In genomic region chr1:56569661-56570060, GRCh38 we compare ENCODE assay signal across 2 cellular contexts.
TF ChIP-seq lines count a peak whose summit lies in the region.

No MANE protein-coding gene starts in this region.

TF ChIP-seq in HEK293, 187 proteins besides CTCF, POLR2A, EP300 and RAD21 (continued from another document and continues in another):
- TF ChIP-seq ZNF704 (tag by site-specific recombination; IDR thresholded peaks at IDR 0.05), result no peak
- TF ChIP-seq ZNF140 (tag by site-specific recombination; IDR thresholded peaks at IDR 0.05), result no peak
- TF ChIP-seq OSR2 (tag by site-specific recombination; IDR thresholded peaks at IDR 0.05), result peak; percentile 28; the same call in 1 of the 2 replicates
- TF ChIP-seq ZNF169 (tag by site-specific recombination; IDR thresholded peaks at IDR 0.05), result no peak
- TF ChIP-seq, protein P1, sequence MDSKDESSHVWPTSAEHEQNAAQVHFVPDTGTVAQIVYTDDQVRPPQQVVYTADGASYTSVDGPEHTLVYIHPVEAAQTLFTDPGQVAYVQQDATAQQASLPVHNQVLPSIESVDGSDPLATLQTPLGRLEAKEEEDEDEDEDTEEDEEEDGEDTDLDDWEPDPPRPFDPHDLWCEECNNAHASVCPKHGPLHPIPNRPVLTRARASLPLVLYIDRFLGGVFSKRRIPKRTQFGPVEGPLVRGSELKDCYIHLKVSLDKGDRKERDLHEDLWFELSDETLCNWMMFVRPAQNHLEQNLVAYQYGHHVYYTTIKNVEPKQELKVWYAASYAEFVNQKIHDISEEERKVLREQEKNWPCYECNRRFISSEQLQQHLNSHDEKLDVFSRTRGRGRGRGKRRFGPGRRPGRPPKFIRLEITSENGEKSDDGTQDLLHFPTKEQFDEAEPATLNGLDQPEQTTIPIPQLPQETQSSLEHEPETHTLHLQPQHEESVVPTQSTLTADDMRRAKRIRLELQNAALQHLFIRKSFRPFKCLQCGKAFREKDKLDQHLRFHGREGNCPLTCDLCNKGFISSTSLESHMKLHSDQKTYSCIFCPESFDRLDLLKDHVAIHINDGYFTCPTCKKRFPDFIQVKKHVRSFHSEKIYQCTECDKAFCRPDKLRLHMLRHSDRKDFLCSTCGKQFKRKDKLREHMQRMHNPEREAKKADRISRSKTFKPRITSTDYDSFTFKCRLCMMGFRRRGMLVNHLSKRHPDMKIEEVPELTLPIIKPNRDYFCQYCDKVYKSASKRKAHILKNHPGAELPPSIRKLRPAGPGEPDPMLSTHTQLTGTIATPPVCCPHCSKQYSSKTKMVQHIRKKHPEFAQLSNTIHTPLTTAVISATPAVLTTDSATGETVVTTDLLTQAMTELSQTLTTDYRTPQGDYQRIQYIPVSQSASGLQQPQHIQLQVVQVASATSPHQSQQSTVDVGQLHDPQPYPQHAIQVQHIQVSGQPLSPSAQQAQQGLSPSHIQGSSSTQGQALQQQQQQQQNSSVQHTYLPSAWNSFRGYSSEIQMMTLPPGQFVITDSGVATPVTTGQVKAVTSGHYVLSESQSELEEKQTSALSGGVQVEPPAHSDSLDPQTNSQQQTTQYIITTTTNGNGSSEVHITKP (tag by site-specific recombination; IDR thresholded peaks at IDR 0.05), result peak; percentile 17; the same call in 1 of the 2 replicates
- TF ChIP-seq, protein P2, sequence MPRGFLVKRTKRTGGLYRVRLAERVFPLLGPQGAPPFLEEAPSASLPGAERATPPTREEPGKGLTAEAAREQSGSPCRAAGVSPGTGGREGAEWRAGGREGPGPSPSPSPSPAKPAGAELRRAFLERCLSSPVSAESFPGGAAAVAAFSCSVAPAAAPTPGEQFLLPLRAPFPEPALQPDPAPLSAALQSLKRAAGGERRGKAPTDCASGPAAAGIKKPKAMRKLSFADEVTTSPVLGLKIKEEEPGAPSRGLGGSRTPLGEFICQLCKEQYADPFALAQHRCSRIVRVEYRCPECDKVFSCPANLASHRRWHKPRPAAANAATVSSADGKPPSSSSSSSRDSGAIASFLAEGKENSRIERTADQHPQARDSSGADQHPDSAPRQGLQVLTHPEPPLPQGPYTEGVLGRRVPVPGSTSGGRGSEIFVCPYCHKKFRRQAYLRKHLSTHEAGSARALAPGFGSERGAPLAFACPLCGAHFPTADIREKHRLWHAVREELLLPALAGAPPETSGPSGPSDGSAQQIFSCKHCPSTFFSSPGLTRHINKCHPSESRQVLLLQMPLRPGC (tag by site-specific recombination; IDR thresholded peaks at IDR 0.05), result no peak
- no peak for TF ChIP-seq TCF7L2 (IDR thresholded peaks at IDR 0.05; ENCODE audit: borderline replicate concordance, low read depth, low read length)
- TF ChIP-seq ZNF266 (tag by site-specific recombination; IDR thresholded peaks at IDR 0.05; ENCODE audit: low read depth), result no peak
- no peak for TF ChIP-seq ZNF10 (tag by site-specific recombination; IDR thresholded peaks at IDR 0.05)
- no peak for TF ChIP-seq ZFP37 (tag by site-specific recombination; IDR thresholded peaks at IDR 0.05)
- no peak for TF ChIP-seq ZNF560 (tag by site-specific recombination; IDR thresholded peaks at IDR 0.05; ENCODE audit: borderline replicate concordance)
- TF ChIP-seq SALL2 (tag by site-specific recombination; IDR thresholded peaks at IDR 0.05; ENCODE audit: borderline replicate concordance), result no peak
- no peak for TF ChIP-seq ZNF629 (tag by site-specific recombination; IDR thresholded peaks at IDR 0.05)
- 0 out of 2 replicates have a peak, but pooled peaks have one; percentile 33 for TF ChIP-seq TRIM28 (IDR thresholded peaks at IDR 0.05; ENCODE audit: borderline replicate concordance, low read length)
- TF ChIP-seq EGR2 (tag by site-specific recombination; IDR thresholded peaks at IDR 0.05; ENCODE audit: low read depth), result peak; percentile 68
- no peak for TF ChIP-seq ZNF404 (tag by site-specific recombination; IDR thresholded peaks at IDR 0.05)
- TF ChIP-seq PRDM1 (tag by site-specific recombination; IDR thresholded peaks at IDR 0.05), result peak; percentile 28; the same call in 1 of the 2 replicates
- TF ChIP-seq ZNF660 (tag by site-specific recombination; IDR thresholded peaks at IDR 0.05), result no peak
- no peak for TF ChIP-seq ZNF202 (tag by site-specific recombination; IDR thresholded peaks at IDR 0.05; ENCODE audit: borderline replicate concordance)
- no peak for TF ChIP-seq ZNF394 (tag by site-specific recombination; IDR thresholded peaks at IDR 0.05; ENCODE audit: borderline replicate concordance)
- TF ChIP-seq, protein P3, sequence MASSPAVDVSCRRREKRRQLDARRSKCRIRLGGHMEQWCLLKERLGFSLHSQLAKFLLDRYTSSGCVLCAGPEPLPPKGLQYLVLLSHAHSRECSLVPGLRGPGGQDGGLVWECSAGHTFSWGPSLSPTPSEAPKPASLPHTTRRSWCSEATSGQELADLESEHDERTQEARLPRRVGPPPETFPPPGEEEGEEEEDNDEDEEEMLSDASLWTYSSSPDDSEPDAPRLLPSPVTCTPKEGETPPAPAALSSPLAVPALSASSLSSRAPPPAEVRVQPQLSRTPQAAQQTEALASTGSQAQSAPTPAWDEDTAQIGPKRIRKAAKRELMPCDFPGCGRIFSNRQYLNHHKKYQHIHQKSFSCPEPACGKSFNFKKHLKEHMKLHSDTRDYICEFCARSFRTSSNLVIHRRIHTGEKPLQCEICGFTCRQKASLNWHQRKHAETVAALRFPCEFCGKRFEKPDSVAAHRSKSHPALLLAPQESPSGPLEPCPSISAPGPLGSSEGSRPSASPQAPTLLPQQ (tag by site-specific recombination; IDR thresholded peaks at IDR 0.05), result no peak
- no peak for TF ChIP-seq ZNF561 (tag by site-specific recombination; IDR thresholded peaks at IDR 0.05; ENCODE audit: borderline replicate concordance)
- TF ChIP-seq KLF16 (tag by site-specific recombination; IDR thresholded peaks at IDR 0.05), result no peak

TF ChIP-seq in liver, 16 proteins besides CTCF, POLR2A, EP300 and RAD21 (continued from another document):
- peak; percentile 89 for TF ChIP-seq YY1 (IDR thresholded peaks at IDR 0.05)
- peak; percentile 61 for TF ChIP-seq ZBTB33 (IDR thresholded peaks at IDR 0.05)
